In the genomic region with DNA sequence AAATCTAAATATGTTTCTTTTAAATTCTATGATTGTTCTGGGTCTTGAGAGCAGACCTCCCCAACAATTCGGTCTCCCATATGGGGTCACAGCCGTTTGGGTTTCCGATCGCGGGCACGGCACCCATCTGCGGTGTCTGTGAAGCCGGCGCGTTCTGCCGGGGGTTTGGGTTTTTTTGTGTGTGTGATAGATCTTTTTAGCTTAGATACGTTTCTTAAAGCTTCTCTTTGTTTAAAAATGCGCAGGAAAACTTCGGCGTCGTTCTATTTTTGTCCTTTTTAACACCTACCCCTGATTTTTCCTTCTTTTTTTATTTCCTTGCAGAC, we compare ENCODE assay signal across 15 cellular contexts. TPM values are rescaled to one million over a fixed set of nuclear protein-coding genes. Genes with fewer than 3 reads are reported as not detected.
DNase-seq lines count a peak whose midpoint lies in the region; ATAC-seq and TF ChIP-seq lines count a peak whose summit lies in the region.
"Had no signal": no experiment of that assay in that cellular context is flagged by ENCODE, and none has a peak within 500 bp of the region (broad histone marks: within the 10 kb centered on the region; RNA-seq: fewer than 3 reads in every experiment).

No MANE protein-coding gene starts in this region.

- TF ChIP-seq EP300 in esophagus muscularis mucosa (IDR thresholded peaks at IDR 0.05): no peak

- H3K9me3 Mint-ChIP-seq in T-helper 1 cell treated with Interleukin-12 subunit alpha and Interleukin-12 subunit beta and Interleukin-4 antibody, amounts not matched to agents 30 μg/mL and 1 μg/mL, for 36 hours: no peaks in the 10 kb centered on the region

- H3K27me3 ChIP-seq in MM.1S (replicated peaks; ENCODE audit: insufficient read depth, low read length) (no peaks in the 10 kb centered on the region), esophagus muscularis mucosa (no peaks in the 10 kb centered on the region)
- H3K27me3 ChIP-seq: foreskin keratinocyte had no signal

- peaks cover 14% of the 10 kb centered on the region for H3K36me3 Mint-ChIP-seq in T-helper 1 cell treated with Interleukin-12 subunit alpha and Interleukin-12 subunit beta and Interleukin-4 antibody, amounts not matched to agents 30 μg/mL and 1 μg/mL, for 36 hours (ENCODE audit: low read depth)

- peaks cover 29% of the 10 kb centered on the region for H3F3A ChIP-seq in MM.1S (ENCODE audit: insufficient read depth, low read length)

- H3K27ac Mint-ChIP-seq in T-helper 1 cell treated with Interleukin-12 subunit alpha and Interleukin-12 subunit beta and Interleukin-4 antibody, amounts not matched to agents 30 μg/mL and 1 μg/mL, for 36 hours: peak overlapping the region; percentile 57
- H3K27ac Mint-ChIP-seq: activated CD8-positive, alpha-beta memory T cell treated with anti-CD3 and anti-CD28 coated beads, Interleukin-2, amount 10 ng/mL, durations not matched to agents 7 days and 5 days had no signal

- DNase-seq in T-helper 1 cell (no peak), MM.1S (no peak), esophagus muscularis mucosa (ENCODE audit: extremely low spot score) (no peak), OCI-LY7 (ENCODE audit: low spot score) (no peak)
- DNase-seq: activated CD8-positive, alpha-beta memory T cell treated with anti-CD3 and anti-CD28 coated beads, Interleukin-2, amount 10 ng/mL, durations not matched to agents 7 days and 5 days; central memory CD4-positive, alpha-beta T cell; foreskin keratinocyte; NCI-H146; NCI-H446; nucleus accumbens had no signal

- BruUV-seq in OCI-LY7 (replicated peaks; lab: Mats Ljungman, UMichigan): no TSS peak

- H3K27ac ChIP-seq in MM.1S (ENCODE audit: low read length): no peak overlapping the region
- peak overlapping the region in 3 of 4 donors; percentile 11 to 67 (median 44) for H3K27ac ChIP-seq in esophagus muscularis mucosa (replicated peaks in 1 of 4)
- peak overlapping the region in 13 of 21 experiments; percentile 7 to 92 (median 78) for H3K27ac ChIP-seq in skin epidermis
- no peak overlapping the region for H3K27ac ChIP-seq in OCI-LY7 (ENCODE audit: low read depth, low read length, poor library complexity, severe bottlenecking)
- H3K27ac ChIP-seq: 22Rv1, foreskin keratinocyte had no signal

- TF ChIP-seq CTCF in MM.1S (IDR thresholded peaks at IDR 0.05; ENCODE audit: low read length) (no peak), esophagus muscularis mucosa (IDR thresholded peaks at IDR 0.05) (no peak), OCI-LY7 (conservative IDR thresholded peaks at IDR 0.05; ENCODE audit: low read length) (no peak)

- H2AFZ ChIP-seq in MM.1S (ENCODE audit: low read length) (no peak overlapping the region), OCI-LY7 (ENCODE audit: low read length) (no peak overlapping the region)

- peaks cover 51% of the 10 kb centered on the region for H3K4me1 Mint-ChIP-seq in T-helper 1 cell treated with Interleukin-12 subunit alpha and Interleukin-12 subunit beta and Interleukin-4 antibody, amounts not matched to agents 30 μg/mL and 1 μg/mL, for 36 hours (ENCODE audit: low read depth)

- POLR2A ChIA-PET in OCI-LY7 (lab: Charles Lee): no interaction called here

- H3K4me3 Mint-ChIP-seq in T-helper 1 cell treated with Interleukin-12 subunit alpha and Interleukin-12 subunit beta and Interleukin-4 antibody, amounts not matched to agents 30 μg/mL and 1 μg/mL, for 36 hours: no peak overlapping the region
- H3K4me3 Mint-ChIP-seq: activated CD8-positive, alpha-beta memory T cell treated with anti-CD3 and anti-CD28 coated beads, Interleukin-2, amount 10 ng/mL, durations not matched to agents 7 days and 5 days had no signal

- peaks cover 50% of the 10 kb centered on the region for H3K79me2 ChIP-seq in MM.1S (ENCODE audit: low read length)
- no peaks in the 10 kb centered on the region for H3K79me2 ChIP-seq in OCI-LY7 (ENCODE audit: insufficient read depth, low read depth, low read length)

- intact Hi-C loops in esophagus muscularis mucosa (cut with DNase I) (no loop called here), OCI-LY7 (cut with micrococcal nuclease; ENCODE audit: unreplicated experiment) (no loop called here)

- TF ChIP-seq POLR2A in esophagus muscularis mucosa (IDR thresholded peaks at IDR 0.05; ENCODE audit: low read depth): no peak

- WGBS in esophagus muscularis mucosa: 89% methylated on average over 16 of the region's 16 CpGs

- no peak overlapping the region for H3K9ac ChIP-seq in MM.1S (ENCODE audit: low read length)

- CTCF ChIA-PET in OCI-LY7 (lab: Charles Lee; ENCODE audit: unreplicated experiment): no interaction called here

- H3K4me1 ChIP-seq in MM.1S (ENCODE audit: low read length) (peaks cover 32% of the 10 kb centered on the region), esophagus muscularis mucosa (peaks cover 19 to 41% (median 30%) of the 10 kb centered on the region in 4 donors), OCI-LY7 (ENCODE audit: insufficient read depth, low read length, poor library complexity, severe bottlenecking) (peaks cover 47% of the 10 kb centered on the region)

- H3K4me2 ChIP-seq in MM.1S (ENCODE audit: low read depth, low read length) (0 out of 2 replicates have a peak overlapping the region, but pooled peaks have one; percentile 89), OCI-LY7 (ENCODE audit: low read length) (no peak overlapping the region)

- H3K4me3 ChIP-seq in MM.1S (ENCODE audit: low read length) (no peak overlapping the region), esophagus muscularis mucosa (no peak overlapping the region), skin epidermis (no peak overlapping the region), OCI-LY7 (ENCODE audit: low read depth, low read length, poor library complexity, severe bottlenecking) (no peak overlapping the region)

- H3K9me2 ChIP-seq in MM.1S (replicated peaks; ENCODE audit: insufficient read depth, low read length): no peaks in the 10 kb centered on the region
- H3K9me2 ChIP-seq in OCI-LY7 (ENCODE audit: insufficient read depth, low read length): no peaks in the 10 kb centered on the region

- H4K20me1 ChIP-seq in MM.1S (ENCODE audit: insufficient read depth, low read length) (no peaks in the 10 kb centered on the region), OCI-LY7 (ENCODE audit: insufficient read depth, low read length) (no peaks in the 10 kb centered on the region)

- ATAC-seq in GM21526 (IDR thresholded peaks at IDR 0.05; ENCODE audit: low FRiP score, unreplicated experiment) (no peak), GM18873 (IDR thresholded peaks at IDR 0.05; ENCODE audit: low FRiP score, unreplicated experiment) (no peak)
- ATAC-seq: activated CD8-positive, alpha-beta memory T cell treated with anti-CD3 and anti-CD28 coated beads, Interleukin-2, amount 10 ng/mL, durations not matched to agents 7 days and 5 days; foreskin keratinocyte had no signal

- H3K27me3 Mint-ChIP-seq in T-helper 1 cell treated with Interleukin-12 subunit alpha and Interleukin-12 subunit beta and Interleukin-4 antibody, amounts not matched to agents 30 μg/mL and 1 μg/mL, for 36 hours (ENCODE audit: low read depth): no peaks in the 10 kb centered on the region
- H3K27me3 Mint-ChIP-seq: activated CD8-positive, alpha-beta memory T cell treated with anti-CD3 and anti-CD28 coated beads, Interleukin-2, amount 10 ng/mL, durations not matched to agents 7 days and 5 days had no signal

- H3K9me3 ChIP-seq in MM.1S (replicated peaks; ENCODE audit: insufficient read depth, low read length): no peaks in the 10 kb centered on the region
- no peaks in the 10 kb centered on the region for H3K9me3 ChIP-seq in esophagus muscularis mucosa
- H3K9me3 ChIP-seq in OCI-LY7 (ENCODE audit: low read length): no peaks in the 10 kb centered on the region

- H3K36me3 ChIP-seq in MM.1S (replicated peaks; ENCODE audit: insufficient read depth, low read length): no peaks in the 10 kb centered on the region
- H3K36me3 ChIP-seq in esophagus muscularis mucosa: peaks cover 0 to 12% (median 0%) of the 10 kb centered on the region in 4 donors
- H3K36me3 ChIP-seq in OCI-LY7 (ENCODE audit: insufficient read depth, low read length): no peaks in the 10 kb centered on the region; the same call in 1 of the 2 replicates

RNA-seq across cellular contexts. Expression of a gene that starts 34.2 kb away (rescaled TPM):
- total RNA-seq in esophagus muscularis mucosa: 10 to 100 TPM; 37.0 to 49.4 (median 44.2) TPM
- 35.6 and 38.4 TPM in 2 replicates for total RNA-seq in OCI-LY7 (2014; rRNA removed; shearing (Covaris generic))
- 44.1 and 50.4 TPM in 2 replicates for total RNA-seq in OCI-LY7 (2022)

Comparison
In these comparisons a context has a peak if more than half of its experiments do, and no peak if none do; other contexts are left out.
1. H3K27ac ChIP-seq: peak in esophagus muscularis mucosa (3 of 4) and skin epidermis (13 of 21); none in MM.1S (single experiment) and OCI-LY7 (single experiment).